In the genomic region with DNA sequence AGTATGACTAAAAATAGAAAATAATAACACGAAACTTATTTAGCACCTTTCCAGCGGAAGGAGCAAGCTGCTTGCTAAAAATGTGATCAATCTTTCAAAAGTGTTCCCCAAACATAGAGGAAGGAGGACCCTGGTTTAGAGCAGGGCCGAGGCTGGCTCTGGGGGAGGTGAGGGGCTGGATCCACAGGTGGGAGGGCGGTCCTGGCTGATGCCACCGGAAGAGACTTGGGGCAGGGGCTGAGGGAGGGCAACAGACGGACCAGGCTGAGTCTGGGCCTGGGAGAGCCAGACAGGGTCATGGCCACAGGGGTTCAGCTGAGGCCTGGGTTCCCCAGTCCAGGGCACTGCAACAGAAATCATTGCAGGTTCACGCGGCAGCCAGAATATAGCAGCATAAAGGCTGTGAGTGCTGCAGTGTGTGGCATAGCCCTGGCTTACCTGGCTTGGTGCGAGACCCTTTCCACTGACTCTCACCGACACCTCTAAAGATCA, we compare ENCODE assay signal across 16 cellular contexts.
DNase-seq lines count a peak whose midpoint lies in the region; ATAC-seq and TF ChIP-seq lines count a peak whose summit lies in the region.
"Had no signal": no experiment of that assay in that cellular context is flagged by ENCODE, and none has a peak within 500 bp of the region (broad histone marks: within the 10 kb centered on the region; RNA-seq: fewer than 3 reads in every experiment).

No MANE protein-coding gene starts in this region.

- no peak for TF ChIP-seq POLR2A in lower leg skin (IDR thresholded peaks at IDR 0.05)

- TF ChIP-seq CTCF in lower lobe of right lung (IDR thresholded peaks at IDR 0.05) = no peak
- no peak for TF ChIP-seq CTCF in upper lobe of right lung (IDR thresholded peaks at IDR 0.05)
- no peak for TF ChIP-seq CTCF in lower leg skin (IDR thresholded peaks at IDR 0.05)

- H3K4me3 ChIP-seq in lower lobe of right lung (no peak overlapping the region), upper lobe of right lung (no peak overlapping the region), lower leg skin (ENCODE audit: low read depth, poor library complexity, severe bottlenecking) (no peak overlapping the region)
- H3K4me3 ChIP-seq: BLaER1 had no signal

- H3K36me3 ChIP-seq in lower lobe of right lung = no peaks in the 10 kb centered on the region
- H3K36me3 ChIP-seq in upper lobe of right lung = no peaks in the 10 kb centered on the region
- H3K36me3 ChIP-seq: BLaER1 had no signal

- peak; percentile 22 for ATAC-seq in activated naive CD8-positive, alpha-beta T cell treated with anti-CD3 and anti-CD28 coated beads, Interleukin-2, amount 50 U/mL, for 24 hours
- ATAC-seq in lower lobe of right lung (no peak), upper lobe of right lung (no peak), GM21717 (IDR thresholded peaks at IDR 0.05; ENCODE audit: unreplicated experiment) (no peak)
- ATAC-seq: HepG2 had no signal

- no peaks in the 10 kb centered on the region for H3K4me1 Mint-ChIP-seq in activated naive CD8-positive, alpha-beta T cell treated with anti-CD3 and anti-CD28 coated beads, Interleukin-2, amount 50 U/mL, for 24 hours
- H3K4me1 Mint-ChIP-seq in activated naive CD8-positive, alpha-beta T cell treated with anti-CD3 and anti-CD28 coated beads for 36 hours = no peaks in the 10 kb centered on the region

- H3K9me3 ChIP-seq in lower lobe of right lung (no peaks in the 10 kb centered on the region), upper lobe of right lung (no peaks in the 10 kb centered on the region)
- H3K9me3 ChIP-seq: BLaER1, Caco-2 had no signal

- H3K4me1 ChIP-seq in lower lobe of right lung (peaks cover 6% of the 10 kb centered on the region), upper lobe of right lung (no peaks in the 10 kb centered on the region)

- no peak overlapping the region for H3K27ac ChIP-seq in lower lobe of right lung
- H3K27ac ChIP-seq in upper lobe of right lung = no peak overlapping the region
- H3K27ac ChIP-seq: BLaER1 had no signal

- H3K9me3 Mint-ChIP-seq in activated naive CD8-positive, alpha-beta T cell treated with anti-CD3 and anti-CD28 coated beads, Interleukin-2, amount 50 U/mL, for 24 hours = no peaks in the 10 kb centered on the region
- H3K9me3 Mint-ChIP-seq in activated naive CD8-positive, alpha-beta T cell treated with anti-CD3 and anti-CD28 coated beads for 36 hours = no peaks in the 10 kb centered on the region
- H3K9me3 Mint-ChIP-seq: CD8-positive, alpha-beta memory T cell had no signal

- intact Hi-C loops in lower lobe of right lung (cut with DNase I) = no loop called here
- intact Hi-C loops in posterior vena cava (cut with DNase I) = no loop called here
- intact Hi-C loops in upper lobe of right lung (cut with DNase I) = no loop called here
- intact Hi-C loops in lower leg skin (cut with DNase I; ENCODE audit: low total_unique reads) = no loop called here

- no peak overlapping the region for H3K27ac Mint-ChIP-seq in activated naive CD8-positive, alpha-beta T cell treated with anti-CD3 and anti-CD28 coated beads, Interleukin-2, amount 50 U/mL, for 24 hours
- no peak overlapping the region for H3K27ac Mint-ChIP-seq in activated naive CD8-positive, alpha-beta T cell treated with anti-CD3 and anti-CD28 coated beads for 36 hours

- no peaks in the 10 kb centered on the region for H3K36me3 Mint-ChIP-seq in activated naive CD8-positive, alpha-beta T cell treated with anti-CD3 and anti-CD28 coated beads, Interleukin-2, amount 50 U/mL, for 24 hours (ENCODE audit: low read depth)
- no peaks in the 10 kb centered on the region for H3K36me3 Mint-ChIP-seq in activated naive CD8-positive, alpha-beta T cell treated with anti-CD3 and anti-CD28 coated beads for 36 hours
- H3K36me3 Mint-ChIP-seq: CD8-positive, alpha-beta memory T cell had no signal

- H3K27me3 ChIP-seq in lower lobe of right lung (ENCODE audit: low read depth) (peaks cover 21% of the 10 kb centered on the region), upper lobe of right lung (no peaks in the 10 kb centered on the region)
- H3K27me3 ChIP-seq: BLaER1 had no signal

- DNase-seq in activated naive CD8-positive, alpha-beta T cell treated with anti-CD3 and anti-CD28 coated beads, Interleukin-2, amount 50 U/mL, for 24 hours = no peak
- no peak for DNase-seq in activated naive CD8-positive, alpha-beta T cell treated with anti-CD3 and anti-CD28 coated beads for 36 hours
- DNase-seq in lower lobe of right lung (peak; percentile 41), posterior vena cava (ENCODE audit: low spot score) (peak; percentile 51), upper lobe of right lung (peak; percentile 40), T-helper 9 cell (no peak), lower leg skin (ENCODE audit: low spot score in 2 of 2) (no peak)
- DNase-seq: 8988T; AML-193; Caco-2; CD8-positive, alpha-beta memory T cell; DND-41; GDM1 had no signal

- 80 to 86% methylated on average over 10 of the region's 10 CpGs for WGBS in lower leg skin, 2 donors

- no peak overlapping the region for H3K4me3 Mint-ChIP-seq in activated naive CD8-positive, alpha-beta T cell treated with anti-CD3 and anti-CD28 coated beads, Interleukin-2, amount 50 U/mL, for 24 hours
- H3K4me3 Mint-ChIP-seq in activated naive CD8-positive, alpha-beta T cell treated with anti-CD3 and anti-CD28 coated beads for 36 hours = no peak overlapping the region
- H3K4me3 Mint-ChIP-seq: CD8-positive, alpha-beta memory T cell had no signal

- H3K27me3 Mint-ChIP-seq in activated naive CD8-positive, alpha-beta T cell treated with anti-CD3 and anti-CD28 coated beads, Interleukin-2, amount 50 U/mL, for 24 hours = no peaks in the 10 kb centered on the region
- no peaks in the 10 kb centered on the region for H3K27me3 Mint-ChIP-seq in activated naive CD8-positive, alpha-beta T cell treated with anti-CD3 and anti-CD28 coated beads for 36 hours

Comparison
In these comparisons a context has a peak if more than half of its experiments do, and no peak if none do; other contexts are left out.
1. DNase-seq: peak in lower lobe of right lung (single experiment), posterior vena cava (single experiment) and upper lobe of right lung (single experiment); none in activated naive CD8-positive, alpha-beta T cell treated with anti-CD3 and anti-CD28 coated beads, Interleukin-2, amount 50 U/mL, for 24 hours (single experiment), activated naive CD8-positive, alpha-beta T cell treated with anti-CD3 and anti-CD28 coated beads for 36 hours (single experiment), T-helper 9 cell (single experiment) and lower leg skin (0 of 2).